In the genomic region with DNA sequence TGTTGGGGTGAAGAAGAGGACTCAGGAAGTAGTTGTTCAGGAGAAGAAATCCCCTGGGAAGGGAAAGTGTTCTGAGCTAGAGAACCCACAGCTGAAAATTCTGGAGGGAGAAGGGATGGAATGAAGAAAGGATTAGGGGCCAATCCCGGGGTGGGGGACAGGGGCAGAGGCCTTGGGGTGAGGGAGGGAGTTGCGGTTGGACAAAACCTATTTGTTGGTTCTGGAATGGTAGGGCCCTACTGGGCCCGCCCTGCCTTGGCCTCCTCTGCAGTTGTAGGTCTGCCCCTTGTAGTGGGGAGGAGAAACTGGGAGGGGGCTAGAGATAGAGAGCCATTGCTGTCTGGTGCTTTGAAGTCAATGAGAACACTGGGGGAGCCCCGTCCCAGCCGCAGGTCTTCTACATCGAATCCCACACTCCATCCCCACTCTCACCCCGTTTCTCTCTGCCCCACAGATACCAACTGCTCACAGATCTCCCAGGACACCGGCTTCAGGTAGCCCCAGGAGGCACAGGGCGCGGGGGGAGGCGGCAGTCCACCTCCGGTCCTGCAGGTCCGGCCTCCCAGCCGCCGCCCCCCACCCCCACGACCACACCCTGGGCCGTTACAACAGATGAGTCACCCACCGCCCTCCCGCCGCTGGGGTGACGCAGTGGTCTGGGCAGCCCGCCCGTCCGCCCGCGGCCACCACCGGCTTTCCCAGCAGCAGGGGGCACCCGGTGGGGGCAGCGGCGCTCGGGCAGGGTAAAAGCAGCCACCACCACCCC, we compare ENCODE assay signal across 8 cellular contexts. TPM values are rescaled to one million over a fixed set of nuclear protein-coding genes. Genes with fewer than 3 reads are reported as not detected.
A peak's percentile ranks its signal among the peaks of the same experiment; 100 is the strongest.
DNase-seq lines count a peak whose midpoint lies in the region; ATAC-seq and TF ChIP-seq lines count a peak whose summit lies in the region.

No MANE protein-coding gene starts in this region.

- H3K4me1 ChIP-seq in adipocyte (ENCODE audit: control insufficient read depth, insufficient read depth, low read length) (peaks cover 32% of the 10 kb centered on the region), left ventricle myocardium inferior (peaks cover 73% of the 10 kb centered on the region)

- no peak for TF ChIP-seq CTCF in SU-DHL-6 (IDR thresholded peaks at IDR 0.05; ENCODE audit: insufficient read depth, low read length, poor library complexity, severe bottlenecking)
- TF ChIP-seq CTCF in left ventricle myocardium inferior (IDR thresholded peaks at IDR 0.05; ENCODE audit: borderline replicate concordance): no peak

- H3K9me2 ChIP-seq in SU-DHL-6 (replicated peaks; ENCODE audit: insufficient read depth, low read length): no peaks in the 10 kb centered on the region

- H3F3A ChIP-seq in SU-DHL-6 (ENCODE audit: insufficient read depth): peaks cover 17% of the 10 kb centered on the region

- ATAC-seq in HG03045 (IDR thresholded peaks at IDR 0.05; ENCODE audit: unreplicated experiment) (peak; percentile 10), GM18873 (IDR thresholded peaks at IDR 0.05; ENCODE audit: low FRiP score, unreplicated experiment) (no peak), GM19023 (IDR thresholded peaks at IDR 0.05; ENCODE audit: unreplicated experiment) (no peak)

- no peaks in the 10 kb centered on the region for H3K27me3 ChIP-seq in SU-DHL-6 (ENCODE audit: low read length)
- H3K27me3 ChIP-seq in adipocyte (replicated peaks; ENCODE audit: control insufficient read depth, insufficient read depth, low read length): no peaks in the 10 kb centered on the region
- H3K27me3 ChIP-seq in left ventricle myocardium inferior (ENCODE audit: low read depth): no peaks in the 10 kb centered on the region

- H3K4me2 ChIP-seq in SU-DHL-6 (ENCODE audit: low read depth, low read length, poor library complexity, severe bottlenecking): peak overlapping the region; percentile 61

- DNase-seq in COR-L47 (lab: John Stamatoyannopoulos, UW) (peak; percentile 81), adipocyte (ENCODE audit: low read depth) (peak; percentile 96), left ventricle myocardium inferior (peak; percentile 90), putamen (ENCODE audit: low spot score) (peak; percentile 25)

- H3K36me3 ChIP-seq in SU-DHL-6 (ENCODE audit: low read length) (0 out of 2 replicates have a peak, but pooled peaks cover 6% of the 10 kb centered on the region), adipocyte (ENCODE audit: control insufficient read depth, insufficient read depth, low read length, severe bottlenecking) (peaks cover 10% of the 10 kb centered on the region), left ventricle myocardium inferior (peaks cover 17% of the 10 kb centered on the region)

- intact Hi-C loops in left ventricle myocardium inferior (cut with micrococcal nuclease): no loop called here

- H3K9me3 ChIP-seq in SU-DHL-6 (ENCODE audit: insufficient read depth, low read length) (no peaks in the 10 kb centered on the region), adipocyte (ENCODE audit: control insufficient read depth, low read length) (no peaks in the 10 kb centered on the region), left ventricle myocardium inferior (replicated peaks) (no peaks in the 10 kb centered on the region)

- H3K27ac ChIP-seq in SU-DHL-6 (ENCODE audit: low read depth, low read length): peak overlapping the region; percentile 87
- H3K27ac ChIP-seq in left ventricle myocardium inferior (replicated peaks): peak overlapping the region; percentile 98

- H4K20me1 ChIP-seq in SU-DHL-6 (ENCODE audit: low read depth, low read length): peaks cover 4% of the 10 kb centered on the region; the same call in 1 of the 2 replicates

- H3K79me2 ChIP-seq in SU-DHL-6 (ENCODE audit: insufficient read depth, low read length): peaks cover 52% of the 10 kb centered on the region

- H3K4me3 ChIP-seq in SU-DHL-6 (ENCODE audit: insufficient read depth, low read length, poor library complexity, severe bottlenecking) (peak overlapping the region; percentile 84), adipocyte (ENCODE audit: low read length) (peak overlapping the region; percentile 95), left ventricle myocardium inferior (peak overlapping the region; percentile 91)

- peak overlapping the region; percentile 85 for H3K9ac ChIP-seq in SU-DHL-6 (ENCODE audit: low read length)
- peak overlapping the region; percentile 93 for H3K9ac ChIP-seq in adipocyte (ENCODE audit: low read length)

- H2AFZ ChIP-seq in SU-DHL-6 (ENCODE audit: low read depth, low read length, severe bottlenecking): peak overlapping the region; percentile 28

RNA-seq across cellular contexts. Expression of a gene that starts 1.1 kb away (rescaled TPM):
- total RNA-seq in left ventricle myocardium inferior: 110 TPM

RNA-seq across cellular contexts. Expression of a gene that starts 21.2 kb away (rescaled TPM):
- total RNA-seq in left ventricle myocardium inferior: 0.25 TPM

RNA-seq across cellular contexts. Expression of a gene that starts 24.2 kb away (rescaled TPM):
- 1.1 TPM for total RNA-seq in left ventricle myocardium inferior

RNA-seq across cellular contexts. Expression of a gene that starts 29.8 kb away (rescaled TPM):
- total RNA-seq in left ventricle myocardium inferior: not detected

Comparison
In these comparisons a context has a peak if more than half of its experiments do, and no peak if none do; other contexts are left out.
1. DNase-seq: peak in every context shown above with its lines; median percentile 96 in adipocyte; 90 in left ventricle myocardium inferior; 81 in COR-L47; 25 in putamen.